Comparison of ENCODE assay signal across 9 cellular contexts in genomic region chr17:17722906-17723353, GRCh38. TPM values are rescaled to one million over a fixed set of nuclear protein-coding genes. Genes with fewer than 3 reads are reported as not detected.
DNase-seq lines count a peak whose midpoint lies in the region; ATAC-seq, FAIRE-seq and TF ChIP-seq lines count a peak whose summit lies in the region.
"Had no signal": no experiment of that assay in that cellular context is flagged by ENCODE, and none has a peak within 500 bp of the region (broad histone marks: within the 10 kb centered on the region; RNA-seq: fewer than 3 reads in every experiment).

No MANE protein-coding gene starts in this region.

- BruUV-seq in endothelial cell of umbilical vein (replicated peaks; lab: Mats Ljungman, UMichigan) = no TSS peak

- peaks cover 84% of the 10 kb centered on the region for H3K4me1 ChIP-seq in BLaER1
- peaks cover 29% of the 10 kb centered on the region for H3K4me1 ChIP-seq in SJSA1 (replicated peaks)
- H3K4me1 ChIP-seq in endothelial cell of umbilical vein (ENCODE audit: control insufficient read depth, extremely low read depth, insufficient read depth, low read length) = peaks cover 34% of the 10 kb centered on the region
- peaks cover 8% of the 10 kb centered on the region for H3K4me1 ChIP-seq in osteoblast (ENCODE audit: insufficient read depth, low read length)

- ATAC-seq in left colon (no peak), HG02642 (IDR thresholded peaks at IDR 0.05; ENCODE audit: poor library complexity, unreplicated experiment) (no peak)

- intact Hi-C loops in endothelial cell of umbilical vein (cut with micrococcal nuclease) (loop anchor here (1.0 kb wide), 2 partner anchors 11 to 38 kb away; no protein-coding TSS in a partner anchor), left colon (cut with DNase I, micrococcal nuclease) (no loop called here)

- dilution Hi-C loops in endothelial cell of umbilical vein (cut with MboI; ENCODE audit: extremely low pct_ligation_motif_present, low sequenced_read_pairs) = no loop called here

- POLR2A ChIA-PET in endothelial cell of umbilical vein (lab: Charles Lee) = no interaction called here

- DNase-seq in SJSA1 (ENCODE audit: low read depth in 1 of 2, low spot score in 2 of 2) (no peak), endothelial cell of umbilical vein (ENCODE audit: low read depth, low spot score) (no peak), osteoblast (ENCODE audit: insufficient read length, low spot score, missing footprints) (peak; percentile 80), left colon (no peak), Ammon's horn (ENCODE audit: low spot score) (no peak), cerebellar cortex (ENCODE audit: low spot score) (no peak)
- DNase-seq: stimulated activated CD4-positive, alpha-beta T cell treated with anti-CD3 and anti-CD28 coated beads, Interleukin-2, amount 100 ng/mL, for 48 hours had no signal

- CTCF ChIA-PET in endothelial cell of umbilical vein (lab: Charles Lee) = interaction anchor here (1.0 kb wide), 1 partner anchor 28 kb away, joined by 3 read pairs; no protein-coding TSS in a partner anchor

- H4K20me1 ChIP-seq in BLaER1 (peaks cover 90% of the 10 kb centered on the region), endothelial cell of umbilical vein (replicated peaks; ENCODE audit: control insufficient read depth, extremely low read depth, insufficient read depth, low read length) (no peaks in the 10 kb centered on the region), osteoblast (ENCODE audit: insufficient read depth, low read length) (peaks cover 68% of the 10 kb centered on the region)

- H2AFZ ChIP-seq in endothelial cell of umbilical vein (ENCODE audit: low read depth, low read length) (no peak overlapping the region), osteoblast (ENCODE audit: low read length) (no peak overlapping the region)

- H3K27ac ChIP-seq in BLaER1 (peak overlapping the region; percentile 35; the same call in 1 of the 2 replicates), SJSA1 (no peak overlapping the region), endothelial cell of umbilical vein (ENCODE audit: insufficient read depth, low read depth, low read length) (no peak overlapping the region), osteoblast (ENCODE audit: low read depth, low read length) (no peak overlapping the region)

- no peaks in the 10 kb centered on the region for H3K9me1 ChIP-seq in endothelial cell of umbilical vein (replicated peaks; ENCODE audit: control insufficient read depth, extremely low read depth, insufficient read depth, low read length)

- no peaks in the 10 kb centered on the region for H3K9me3 ChIP-seq in BLaER1
- no peaks in the 10 kb centered on the region for H3K9me3 ChIP-seq in SJSA1 (replicated peaks)
- H3K9me3 ChIP-seq in endothelial cell of umbilical vein (replicated peaks; ENCODE audit: control insufficient read depth, insufficient read depth, low read length) = no peaks in the 10 kb centered on the region
- H3K9me3 ChIP-seq in osteoblast (ENCODE audit: low read depth, low read length) = no peaks in the 10 kb centered on the region

- TF ChIP-seq CTCF in endothelial cell of umbilical vein (IDR thresholded peaks at IDR 0.05; ENCODE audit: extremely low read depth in 1 of 2, insufficient read depth in 1 of 2, low read depth in 1 of 2, low read length in 2 of 2) (no peak), osteoblast (IDR thresholded peaks at IDR 0.05; ENCODE audit: extremely low read depth, low read depth, low read length) (no peak)

- H3K27me3 ChIP-seq in BLaER1 = peaks cover 30% of the 10 kb centered on the region
- H3K27me3 ChIP-seq in SJSA1 (replicated peaks) = no peaks in the 10 kb centered on the region
- H3K27me3 ChIP-seq in endothelial cell of umbilical vein (ENCODE audit: control insufficient read depth in 2 of 2, insufficient read depth in 2 of 2, low read length in 2 of 2) = no peaks in the 10 kb centered on the region
- H3K27me3 ChIP-seq in osteoblast (ENCODE audit: insufficient read depth, low read length) = no peaks in the 10 kb centered on the region

- H3K79me2 ChIP-seq in endothelial cell of umbilical vein (ENCODE audit: control insufficient read depth, insufficient read depth, low read length) (peaks cover 28% of the 10 kb centered on the region), osteoblast (ENCODE audit: insufficient read depth, low read length) (peaks cover 72% of the 10 kb centered on the region)

- no peak for FAIRE-seq in endothelial cell of umbilical vein (lab: Jason Lieb, UNC)

- no peak for TF ChIP-seq POLR2A in endothelial cell of umbilical vein (IDR thresholded peaks at IDR 0.05; ENCODE audit: low read depth, low read length)

- H3K36me3 ChIP-seq in BLaER1 (peaks cover 26% of the 10 kb centered on the region), SJSA1 (peaks cover 43% of the 10 kb centered on the region), endothelial cell of umbilical vein (ENCODE audit: control insufficient read depth in 2 of 2, extremely low read depth in 1 of 2, insufficient read depth in 2 of 2, low read length in 2 of 2) (no peaks in the 10 kb centered on the region), osteoblast (ENCODE audit: insufficient read depth, low read length) (no peaks in the 10 kb centered on the region)

- peak overlapping the region; percentile 73 for H3K4me3 ChIP-seq in BLaER1
- H3K4me3 ChIP-seq in SJSA1 = peak overlapping the region; percentile 52
- peak overlapping the region in 1 of 3 experiments; percentile 57 for H3K4me3 ChIP-seq in endothelial cell of umbilical vein (replicated peaks in 1 of 3; ENCODE audit: insufficient read depth in 1 of 3, low read depth in 1 of 3, low read length in 3 of 3)
- H3K4me3 ChIP-seq in osteoblast (ENCODE audit: insufficient read depth, low read length) = peak overlapping the region; percentile 75

- H3K4me2 ChIP-seq in BLaER1 (peak overlapping the region; percentile 87), endothelial cell of umbilical vein (ENCODE audit: insufficient read depth, low read length) (peak overlapping the region; percentile 31), osteoblast (ENCODE audit: insufficient read depth, low read length) (peak overlapping the region; percentile 86)

- H3K9ac ChIP-seq in BLaER1 = peak overlapping the region; percentile 78
- peak overlapping the region; percentile 40 for H3K9ac ChIP-seq in endothelial cell of umbilical vein (replicated peaks; ENCODE audit: extremely low read depth, insufficient read depth, low read length)

TF ChIP-seq in endothelial cell of umbilical vein, 7 proteins besides CTCF, POLR2A, EP300 and RAD21:
- TF ChIP-seq POLR2AphosphoS5 (IDR thresholded peaks at IDR 0.05; ENCODE audit: insufficient read depth, low read depth, low read length) (no peak), EZH2 (IDR thresholded peaks at IDR 0.05; ENCODE audit: borderline replicate concordance, low read depth, low read length, severe bottlenecking) (no peak), FOS (IDR thresholded peaks at IDR 0.05; ENCODE audit: borderline replicate concordance, insufficient read depth, low read length) (no peak), MYC (IDR thresholded peaks at IDR 0.05; ENCODE audit: low read depth, low read length) (no peak), MAX (IDR thresholded peaks at IDR 0.05; ENCODE audit: insufficient read depth, insufficient read length) (no peak), JUN (IDR thresholded peaks at IDR 0.05; ENCODE audit: borderline replicate concordance, insufficient read depth, insufficient read length, low read depth) (no peak), GATA2 (IDR thresholded peaks at IDR 0.05; ENCODE audit: insufficient read depth, insufficient read length, low read depth, low read length) (no peak)

RNA-seq across cellular contexts. Expression of gene RAI1, which starts 41.7 kb away (rescaled TPM):
- total RNA-seq in SJSA1 (2014; rRNA removed; shearing (Covaris generic)) = 7.6 and 12.7 TPM in 2 replicates
- total RNA-seq in endothelial cell of umbilical vein (43.3 and 47.3 TPM in 2 replicates), osteoblast (14.4 and 15.6 TPM in 2 replicates), left colon (10 to 100 TPM; 15.8 to 23.8 TPM)
- 7.4 and 7.8 TPM in 2 replicates for polyA plus RNA-seq in endothelial cell of umbilical vein
- polyA plus RNA-seq in endothelial cell of umbilical vein (2011; cell fraction: cytosol; rRNA removed) = 5.2 and 6.3 TPM in 2 replicates
- 17.5 and 19.2 TPM in 2 replicates for polyA plus RNA-seq in endothelial cell of umbilical vein (2011; cell fraction: nucleus; rRNA removed)
- 14.2 and 19.1 TPM in 2 replicates for polyA plus RNA-seq in endothelial cell of umbilical vein (2012)
- polyA minus RNA-seq in endothelial cell of umbilical vein = 8.2 and 14.0 TPM in 2 replicates
- 9.0 TPM for polyA minus RNA-seq in endothelial cell of umbilical vein (2011; cell fraction: cytosol; rRNA and poly(A)+ RNA removed)
- polyA minus RNA-seq in endothelial cell of umbilical vein (2011; cell fraction: nucleus; rRNA and poly(A)+ RNA removed) = 17.7 and 21.7 TPM in 2 replicates

Comparison
In these comparisons a context has a peak if more than half of its experiments do, and no peak if none do; other contexts are left out.
1. H3K4me2 ChIP-seq: peak in every context shown above with its lines; median percentile 87 in BLaER1; 86 in osteoblast; 31 in endothelial cell of umbilical vein.